Comparison of ENCODE assay signal across 1 cellular context in the genomic region with DNA sequence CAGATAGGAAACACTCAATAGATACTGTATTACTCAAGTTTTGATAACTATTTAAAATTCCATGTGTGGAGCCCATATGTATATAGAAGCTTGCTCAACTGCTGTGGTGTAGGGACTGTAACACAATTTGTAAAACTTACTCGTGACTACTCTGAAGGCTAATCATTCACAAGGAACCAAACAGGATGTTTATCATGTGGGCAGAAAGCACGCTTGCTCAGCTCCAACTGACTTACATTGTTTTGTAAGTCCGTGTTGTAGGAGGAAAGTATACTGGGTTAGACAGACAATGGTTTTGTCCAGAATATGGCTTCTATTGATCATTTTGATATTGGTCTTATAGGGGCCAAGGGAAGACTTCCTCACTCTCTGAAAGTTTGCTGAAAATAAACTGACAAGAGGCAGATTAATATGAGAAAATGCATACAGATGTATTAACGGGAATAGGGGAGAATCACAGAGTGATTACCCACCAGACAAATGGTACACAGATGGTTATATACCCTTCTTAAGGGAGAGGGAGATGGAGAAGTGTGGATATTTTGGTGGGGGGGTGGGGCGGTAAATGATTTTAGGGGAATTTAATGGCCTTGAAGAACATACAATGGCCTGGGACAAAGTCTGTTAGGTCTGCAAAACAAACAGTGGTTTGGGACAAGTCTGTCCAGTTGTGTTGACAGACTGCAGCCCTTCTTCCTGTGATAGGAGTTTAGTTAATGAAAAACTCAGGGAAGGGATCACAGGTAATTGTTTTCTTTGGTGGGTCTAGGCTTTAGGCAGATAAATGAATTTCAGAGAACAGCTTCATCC.
TF ChIP-seq lines count a peak whose summit lies in the region.

No MANE protein-coding gene starts in this region.

TF ChIP-seq in GM23338, 12 proteins besides CTCF, POLR2A, EP300 and RAD21 (continued from another document):
- TF ChIP-seq, protein P1, sequence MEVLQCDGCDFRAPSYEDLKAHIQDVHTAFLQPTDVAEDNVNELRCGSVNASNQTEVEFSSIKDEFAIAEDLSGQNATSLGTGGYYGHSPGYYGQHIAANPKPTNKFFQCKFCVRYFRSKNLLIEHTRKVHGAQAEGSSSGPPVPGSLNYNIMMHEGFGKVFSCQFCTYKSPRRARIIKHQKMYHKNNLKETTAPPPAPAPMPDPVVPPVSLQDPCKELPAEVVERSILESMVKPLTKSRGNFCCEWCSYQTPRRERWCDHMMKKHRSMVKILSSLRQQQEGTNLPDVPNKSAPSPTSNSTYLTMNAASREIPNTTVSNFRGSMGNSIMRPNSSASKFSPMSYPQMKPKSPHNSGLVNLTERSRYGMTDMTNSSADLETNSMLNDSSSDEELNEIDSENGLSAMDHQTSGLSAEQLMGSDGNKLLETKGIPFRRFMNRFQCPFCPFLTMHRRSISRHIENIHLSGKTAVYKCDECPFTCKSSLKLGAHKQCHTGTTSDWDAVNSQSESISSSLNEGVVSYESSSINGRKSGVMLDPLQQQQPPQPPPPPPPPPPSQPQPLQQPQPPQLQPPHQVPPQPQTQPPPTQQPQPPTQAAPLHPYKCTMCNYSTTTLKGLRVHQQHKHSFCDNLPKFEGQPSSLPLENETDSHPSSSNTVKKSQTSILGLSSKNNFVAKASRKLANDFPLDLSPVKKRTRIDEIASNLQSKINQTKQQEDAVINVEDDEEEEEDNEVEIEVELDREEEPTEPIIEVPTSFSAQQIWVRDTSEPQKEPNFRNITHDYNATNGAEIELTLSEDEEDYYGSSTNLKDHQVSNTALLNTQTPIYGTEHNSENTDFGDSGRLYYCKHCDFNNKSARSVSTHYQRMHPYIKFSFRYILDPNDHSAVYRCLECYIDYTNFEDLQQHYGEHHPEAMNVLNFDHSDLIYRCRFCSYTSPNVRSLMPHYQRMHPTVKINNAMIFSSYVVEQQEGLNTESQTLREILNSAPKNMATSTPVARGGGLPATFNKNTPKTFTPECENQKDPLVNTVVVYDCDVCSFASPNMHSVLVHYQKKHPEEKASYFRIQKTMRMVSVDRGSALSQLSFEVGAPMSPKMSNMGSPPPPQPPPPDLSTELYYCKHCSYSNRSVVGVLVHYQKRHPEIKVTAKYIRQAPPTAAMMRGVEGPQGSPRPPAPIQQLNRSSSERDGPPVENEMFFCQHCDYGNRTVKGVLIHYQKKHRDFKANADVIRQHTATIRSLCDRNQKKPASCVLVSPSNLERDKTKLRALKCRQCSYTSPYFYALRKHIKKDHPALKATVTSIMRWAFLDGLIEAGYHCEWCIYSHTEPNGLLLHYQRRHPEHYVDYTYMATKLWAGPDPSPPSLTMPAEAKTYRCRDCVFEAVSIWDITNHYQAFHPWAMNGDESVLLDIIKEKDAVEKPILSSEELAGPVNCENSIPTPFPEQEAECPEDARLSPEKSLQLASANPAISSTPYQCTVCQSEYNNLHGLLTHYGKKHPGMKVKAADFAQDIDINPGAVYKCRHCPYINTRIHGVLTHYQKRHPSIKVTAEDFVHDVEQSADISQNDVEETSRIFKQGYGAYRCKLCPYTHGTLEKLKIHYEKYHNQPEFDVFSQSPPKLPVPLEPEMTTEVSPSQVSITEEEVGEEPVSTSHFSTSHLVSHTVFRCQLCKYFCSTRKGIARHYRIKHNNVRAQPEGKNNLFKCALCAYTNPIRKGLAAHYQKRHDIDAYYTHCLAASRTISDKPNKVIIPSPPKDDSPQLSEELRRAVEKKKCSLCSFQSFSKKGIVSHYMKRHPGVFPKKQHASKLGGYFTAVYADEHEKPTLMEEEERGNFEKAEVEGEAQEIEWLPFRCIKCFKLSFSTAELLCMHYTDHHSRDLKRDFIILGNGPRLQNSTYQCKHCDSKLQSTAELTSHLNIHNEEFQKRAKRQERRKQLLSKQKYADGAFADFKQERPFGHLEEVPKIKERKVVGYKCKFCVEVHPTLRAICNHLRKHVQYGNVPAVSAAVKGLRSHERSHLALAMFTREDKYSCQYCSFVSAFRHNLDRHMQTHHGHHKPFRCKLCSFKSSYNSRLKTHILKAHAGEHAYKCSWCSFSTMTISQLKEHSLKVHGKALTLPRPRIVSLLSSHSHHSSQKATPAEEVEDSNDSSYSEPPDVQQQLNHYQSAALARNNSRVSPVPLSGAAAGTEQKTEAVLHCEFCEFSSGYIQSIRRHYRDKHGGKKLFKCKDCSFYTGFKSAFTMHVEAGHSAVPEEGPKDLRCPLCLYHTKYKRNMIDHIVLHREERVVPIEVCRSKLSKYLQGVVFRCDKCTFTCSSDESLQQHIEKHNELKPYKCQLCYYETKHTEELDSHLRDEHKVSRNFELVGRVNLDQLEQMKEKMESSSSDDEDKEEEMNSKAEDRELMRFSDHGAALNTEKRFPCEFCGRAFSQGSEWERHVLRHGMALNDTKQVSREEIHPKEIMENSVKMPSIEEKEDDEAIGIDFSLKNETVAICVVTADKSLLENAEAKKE (CRISPR knock-in tag; IDR thresholded peaks at IDR 0.05), result no peak
- TF ChIP-seq, protein P2, sequence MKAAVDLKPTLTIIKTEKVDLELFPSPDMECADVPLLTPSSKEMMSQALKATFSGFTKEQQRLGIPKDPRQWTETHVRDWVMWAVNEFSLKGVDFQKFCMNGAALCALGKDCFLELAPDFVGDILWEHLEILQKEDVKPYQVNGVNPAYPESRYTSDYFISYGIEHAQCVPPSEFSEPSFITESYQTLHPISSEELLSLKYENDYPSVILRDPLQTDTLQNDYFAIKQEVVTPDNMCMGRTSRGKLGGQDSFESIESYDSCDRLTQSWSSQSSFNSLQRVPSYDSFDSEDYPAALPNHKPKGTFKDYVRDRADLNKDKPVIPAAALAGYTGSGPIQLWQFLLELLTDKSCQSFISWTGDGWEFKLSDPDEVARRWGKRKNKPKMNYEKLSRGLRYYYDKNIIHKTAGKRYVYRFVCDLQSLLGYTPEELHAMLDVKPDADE (IDR thresholded peaks at IDR 0.05), result no peak
- TF ChIP-seq EZH2phosphoT487 (IDR thresholded peaks at IDR 0.05; ENCODE audit: unreplicated experiment) (no peak), EZH2 (IDR thresholded peaks at IDR 0.05; ENCODE audit: low read depth, unreplicated experiment) (no peak), STAT1 (IDR thresholded peaks at IDR 0.05; ENCODE audit: unreplicated experiment) (no peak), POLR2AphosphoS5 (IDR thresholded peaks at IDR 0.05; ENCODE audit: low read depth) (no peak), NANOG (IDR thresholded peaks at IDR 0.05; ENCODE audit: borderline replicate concordance) (no peak), JUNB (IDR thresholded peaks at IDR 0.05; ENCODE audit: unreplicated experiment) (no peak), ZNF114 (CRISPR knock-in tag; IDR thresholded peaks at IDR 0.05) (no peak)
- TF ChIP-seq, protein P3, sequence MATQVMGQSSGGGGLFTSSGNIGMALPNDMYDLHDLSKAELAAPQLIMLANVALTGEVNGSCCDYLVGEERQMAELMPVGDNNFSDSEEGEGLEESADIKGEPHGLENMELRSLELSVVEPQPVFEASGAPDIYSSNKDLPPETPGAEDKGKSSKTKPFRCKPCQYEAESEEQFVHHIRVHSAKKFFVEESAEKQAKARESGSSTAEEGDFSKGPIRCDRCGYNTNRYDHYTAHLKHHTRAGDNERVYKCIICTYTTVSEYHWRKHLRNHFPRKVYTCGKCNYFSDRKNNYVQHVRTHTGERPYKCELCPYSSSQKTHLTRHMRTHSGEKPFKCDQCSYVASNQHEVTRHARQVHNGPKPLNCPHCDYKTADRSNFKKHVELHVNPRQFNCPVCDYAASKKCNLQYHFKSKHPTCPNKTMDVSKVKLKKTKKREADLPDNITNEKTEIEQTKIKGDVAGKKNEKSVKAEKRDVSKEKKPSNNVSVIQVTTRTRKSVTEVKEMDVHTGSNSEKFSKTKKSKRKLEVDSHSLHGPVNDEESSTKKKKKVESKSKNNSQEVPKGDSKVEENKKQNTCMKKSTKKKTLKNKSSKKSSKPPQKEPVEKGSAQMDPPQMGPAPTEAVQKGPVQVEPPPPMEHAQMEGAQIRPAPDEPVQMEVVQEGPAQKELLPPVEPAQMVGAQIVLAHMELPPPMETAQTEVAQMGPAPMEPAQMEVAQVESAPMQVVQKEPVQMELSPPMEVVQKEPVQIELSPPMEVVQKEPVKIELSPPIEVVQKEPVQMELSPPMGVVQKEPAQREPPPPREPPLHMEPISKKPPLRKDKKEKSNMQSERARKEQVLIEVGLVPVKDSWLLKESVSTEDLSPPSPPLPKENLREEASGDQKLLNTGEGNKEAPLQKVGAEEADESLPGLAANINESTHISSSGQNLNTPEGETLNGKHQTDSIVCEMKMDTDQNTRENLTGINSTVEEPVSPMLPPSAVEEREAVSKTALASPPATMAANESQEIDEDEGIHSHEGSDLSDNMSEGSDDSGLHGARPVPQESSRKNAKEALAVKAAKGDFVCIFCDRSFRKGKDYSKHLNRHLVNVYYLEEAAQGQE (IDR thresholded peaks at IDR 0.05; ENCODE audit: unreplicated experiment), result no peak
